In the genomic region with DNA sequence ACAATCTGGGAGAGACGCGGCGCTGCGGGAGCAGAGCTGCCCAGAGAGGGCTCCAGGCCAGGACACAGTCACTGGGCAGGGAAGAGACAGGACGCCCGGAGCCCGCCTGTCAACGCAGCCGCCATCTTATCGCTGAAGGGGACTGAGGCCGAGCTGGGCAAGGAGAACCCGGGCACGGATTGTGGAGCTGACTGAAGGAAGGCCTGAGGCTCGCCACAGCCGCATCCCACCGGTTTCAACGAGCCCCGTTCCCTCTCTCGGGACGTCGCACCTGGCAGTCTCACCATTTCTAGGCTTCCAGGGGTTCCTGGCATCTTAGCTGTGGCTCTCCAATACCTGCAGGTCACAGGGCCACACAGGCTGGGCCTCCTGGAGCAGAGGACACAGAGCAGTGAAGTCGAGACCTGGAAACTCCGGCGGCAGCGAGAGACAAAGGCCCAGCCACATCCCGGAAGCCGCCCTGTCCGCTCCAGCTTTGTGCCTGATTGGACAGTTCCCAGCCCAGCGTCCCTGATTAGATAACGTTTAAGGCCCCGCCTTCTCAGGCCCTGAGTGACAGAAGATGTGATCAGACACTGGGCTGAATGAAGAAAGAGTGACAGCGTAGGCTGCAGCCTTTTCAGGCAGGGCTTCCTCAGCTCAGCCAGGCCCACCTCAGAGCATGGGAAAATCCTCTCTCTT, we compare ENCODE assay signal across 8 cellular contexts. TPM values are rescaled to one million over a fixed set of nuclear protein-coding genes. Genes with fewer than 3 reads are reported as not detected.
DNase-seq lines count a peak whose midpoint lies in the region; ATAC-seq and TF ChIP-seq lines count a peak whose summit lies in the region.

Gene ZNF91, minus strand, starts transcription at position 431 of the 681 bp plus-strand sequence. Its CDS starts 117 bp downstream, at position 314.

- no peaks in the 10 kb centered on the region for H4K20me1 ChIP-seq in hepatocyte (ENCODE audit: insufficient read depth, poor library complexity, severe bottlenecking)

- no peaks in the 10 kb centered on the region for H3K36me3 ChIP-seq in hepatocyte (replicated peaks; ENCODE audit: insufficient read depth, low read depth)

- no peaks in the 10 kb centered on the region for H3K9me3 ChIP-seq in hepatocyte (ENCODE audit: low read depth)

- H3K4me2 ChIP-seq in hepatocyte: peak within 1 kb of the TSS; percentile 81

- peak; percentile 97 for ATAC-seq in HG02623 (IDR thresholded peaks at IDR 0.05; ENCODE audit: unreplicated experiment)

- H3K27me3 ChIP-seq in hepatocyte: no peaks in the 10 kb centered on the region

- in situ Hi-C loops in astrocyte of the cerebellum (cut with HindIII; ENCODE audit: low sequenced_read_pairs): no loop called here

- H2AFZ ChIP-seq in hepatocyte: peak within 1 kb of the TSS; percentile 36

- TF ChIP-seq CTCF in GM12864 (IDR thresholded peaks at IDR 0.05; ENCODE audit: low read depth, low read length, missing control alignments): no peak
- TF ChIP-seq CTCF in astrocyte of the cerebellum (IDR thresholded peaks at IDR 0.05; ENCODE audit: low read depth, low read length, missing control alignments): no peak
- no peak for TF ChIP-seq CTCF in hepatocyte (IDR thresholded peaks at IDR 0.05; ENCODE audit: poor library complexity)

- peak within 1 kb of the TSS; percentile 99 for H3K27ac ChIP-seq in hepatocyte

- H3K9me2 ChIP-seq in hepatocyte (replicated peaks; ENCODE audit: insufficient read depth): no peaks in the 10 kb centered on the region

- 1% methylated on average over 31 of the region's 32 CpGs for WGBS in hepatocyte (ENCODE audit: low lambda C conversion rate, missing lambda C conversion rate)

- peaks cover 55% of the 10 kb centered on the region for H3K79me2 ChIP-seq in hepatocyte

- peak; percentile 90 for DNase-seq in GM12864 (ENCODE audit: low read depth)
- DNase-seq in NCI-H1417 (lab: John Stamatoyannopoulos, UW): peak; percentile 50 to 98 (median 93)
- peak; percentile 84 for DNase-seq in T-helper 22 cell (ENCODE audit: low read depth)
- DNase-seq in astrocyte of the cerebellum (ENCODE audit: low read depth): peak; percentile 93
- DNase-seq in hepatocyte (ENCODE audit: low spot score): peak; percentile 97
- DNase-seq in renal cortical epithelial cell (ENCODE audit: low read depth): peak; percentile 95
- no peak for DNase-seq in NOMO-1 treated with dmso at 0.1 percent for 144 hours (lab: John Stamatoyannopoulos, UW; ENCODE audit: unreplicated experiment)

- peak within 1 kb of the TSS; percentile 97 for H3K4me3 ChIP-seq in GM12864 (ENCODE audit: low read depth, low read length)
- H3K4me3 ChIP-seq in astrocyte of the cerebellum (ENCODE audit: low read depth, low read length): peak within 1 kb of the TSS; percentile 95
- H3K4me3 ChIP-seq in hepatocyte: peak within 1 kb of the TSS; percentile 54

- peaks cover 24% of the 10 kb centered on the region for H3K4me1 ChIP-seq in hepatocyte (ENCODE audit: insufficient read depth)

RNA-seq across cellular contexts. Expression of gene ZNF91, which starts in this region (rescaled TPM):
- 68.3 and 84.0 TPM in 2 replicates for total RNA-seq in hepatocyte
- 19.0 and 25.2 TPM in 2 replicates for polyA plus RNA-seq in hepatocyte
- total RNA-seq in renal cortical epithelial cell: 27.8 and 52.0 TPM in 2 replicates
